In genomic region chr2:37206760-37207159, GRCh38 we compare ENCODE assay signal across 14 cellular contexts. TPM values are rescaled to one million over a fixed set of nuclear protein-coding genes. Genes with fewer than 3 reads are reported as not detected.
"Had no signal": no experiment of that assay in that cellular context is flagged by ENCODE, and none has a peak within 500 bp of the region (broad histone marks: within the 10 kb centered on the region; RNA-seq: fewer than 3 reads in every experiment).

No MANE protein-coding gene starts in this region.

RNA-seq across cellular contexts. Expression of gene SULT6B1, which starts 18.3 kb away (rescaled TPM):
- total RNA-seq: activated CD4-positive, alpha-beta memory T cell treated with anti-CD3 and anti-CD28 coated beads, Interleukin-2, amount 10 ng/mL, durations not matched to agents 7 days and 5 days; activated CD4-positive, alpha-beta T cell treated with anti-CD3 and anti-CD28 coated beads, Interleukin-2, amount 10 ng/mL, durations not matched to agents 7 days and 5 days; activated naive CD4-positive, alpha-beta T cell treated with anti-CD3 and anti-CD28 coated beads, Interleukin-2, amount 50 U/mL, for 72 hours; activated naive CD8-positive, alpha-beta T cell treated with anti-CD3 and anti-CD28 coated beads, Interleukin-2, amount 10 ng/mL, durations not matched to agents 7 days and 5 days; activated T-cell treated with anti-CD3 and anti-CD28 coated beads, Interleukin-2, amount 50 U/mL, for 72 hours; ascending aorta; breast epithelium; cardiac muscle cell; colonic mucosa; dermis microvascular lymphatic vessel endothelial cell; esophagus muscularis mucosa; foreskin keratinocyte; gastrocnemius medialis; heart left ventricle had no signal
- polyA plus RNA-seq: cardiac muscle cell, foreskin keratinocyte, heart left ventricle had no signal
